Comparison of ENCODE assay signal across 8 cellular contexts in genomic region chr6:89830385-89830809, GRCh38. TPM values are rescaled to one million over a fixed set of nuclear protein-coding genes. Genes with fewer than 3 reads are reported as not detected.
A peak's percentile ranks its signal among the peaks of the same experiment; 100 is the strongest.
DNase-seq lines count a peak whose midpoint lies in the region; ATAC-seq and TF ChIP-seq lines count a peak whose summit lies in the region.

No MANE protein-coding gene starts in this region.

- H3K27ac ChIP-seq in IMR-90 (ENCODE audit: insufficient read depth, low read length) (peak overlapping the region; percentile 28; the same call in 1 of the 2 replicates), muscle layer of colon (ENCODE audit: low read depth, low read length) (peak overlapping the region; percentile 81)

- H3K4me2 ChIP-seq in IMR-90 (ENCODE audit: low read depth, low read length) = peak overlapping the region; percentile 98

- H3K36me3 ChIP-seq in IMR-90 (ENCODE audit: control insufficient read depth, insufficient read depth, low read length) (peaks cover 3% of the 10 kb centered on the region), muscle layer of colon (ENCODE audit: insufficient read depth, low read length) (no peaks in the 10 kb centered on the region)

- ATAC-seq in IMR-90 (ENCODE audit: low read depth) = no peak
- ATAC-seq in GM21576 (IDR thresholded peaks at IDR 0.05; ENCODE audit: unreplicated experiment) = no peak

- peak overlapping the region; percentile 41; the same call in 1 of the 2 replicates for H2AK5ac ChIP-seq in IMR-90 (ENCODE audit: low read depth, low read length)

- H2BK20ac ChIP-seq in IMR-90 (ENCODE audit: low read depth, low read length) = no peak overlapping the region

- H3K27ac Mint-ChIP-seq in brain = peak overlapping the region; percentile 80 to 98 (median 90)

- no TSS peak for BruUV-seq in IMR-90 (replicated peaks; lab: Mats Ljungman, UMichigan)

- TF ChIP-seq CTCF in AG10803 (conservative IDR thresholded peaks at IDR 0.05; ENCODE audit: low read length) (no peak), IMR-90 (conservative IDR thresholded peaks at IDR 0.05; ENCODE audit: low read depth, low read length) (no peak), brain (conservative IDR thresholded peaks at IDR 0.05) (no peak)

- H4K5ac ChIP-seq in IMR-90 (ENCODE audit: low read depth, low read length) = peak overlapping the region; percentile 2; the same call in 1 of the 2 replicates

- H3K36me3 Mint-ChIP-seq in brain = peaks cover 33% of the 10 kb centered on the region

- no peak overlapping the region for H2BK15ac ChIP-seq in IMR-90 (ENCODE audit: low read depth, low read length)

- DNase-seq in AG10803 (ENCODE audit: low read depth) = no peak
- no peak for DNase-seq in IMR-90
- no peak for DNase-seq in effector CD4-positive, alpha-beta T cell
- DNase-seq in activated CD4-positive, CD25-positive, alpha-beta regulatory T cell (lab: John Stamatoyannopoulos, UW) = no peak
- no peak for DNase-seq in NCI-H446 treated with DMSO at 0.1 percent for 48 hours (lab: John Stamatoyannopoulos, UW)

- H2BK120ac ChIP-seq in IMR-90 (ENCODE audit: low read depth, low read length) = no peak overlapping the region

- intact Hi-C loops in IMR-90 (cut with micrococcal nuclease) = no loop called here

- no peak for TF ChIP-seq RAD21 in IMR-90 (IDR thresholded peaks at IDR 0.05; ENCODE audit: low read length)

- in situ Hi-C loops in IMR-90 (cut with MboI; ENCODE audit: low sequenced_read_pairs) = no loop called here

- TF ChIP-seq POLR2A in IMR-90 (IDR thresholded peaks at IDR 0.05; ENCODE audit: low read depth, low read length) = no peak

- H4K91ac ChIP-seq in IMR-90 (ENCODE audit: insufficient read depth, low read depth, low read length) = no peak overlapping the region

- H3K14ac ChIP-seq in IMR-90 (replicated peaks; ENCODE audit: low read depth, low read length) = peak overlapping the region; percentile 62

- peak overlapping the region; percentile 2 for H2AK9ac ChIP-seq in IMR-90 (replicated peaks; ENCODE audit: low read depth, low read length, poor library complexity)

- POLR2A ChIA-PET in IMR-90 (lab: Charles Lee; ENCODE audit: unreplicated experiment) = no interaction called here

- peaks cover 5% of the 10 kb centered on the region for H3K27me3 Mint-ChIP-seq in brain

- peak overlapping the region; percentile 81; the same call in 1 of the 2 replicates for H3K4ac ChIP-seq in IMR-90 (ENCODE audit: low read depth, low read length)

- peaks cover 14 to 27% of the 10 kb centered on the region in 2 experiments for H3K79me1 ChIP-seq in IMR-90 (ENCODE audit: low read depth in 1 of 2, low read length in 2 of 2)

- H3K4me1 ChIP-seq in IMR-90 (ENCODE audit: control insufficient read depth, insufficient read depth, low read length) (peaks cover 3% of the 10 kb centered on the region), muscle layer of colon (ENCODE audit: insufficient read depth, low read length) (peaks cover 14% of the 10 kb centered on the region)

- H3K4me3 Mint-ChIP-seq in brain = peak overlapping the region; percentile 94 to 99 (median 97)

- H3K4me3 ChIP-seq in AG10803 (ENCODE audit: low read length) = peak overlapping the region; percentile 96
- H3K4me3 ChIP-seq in IMR-90 (ENCODE audit: insufficient read depth, low read depth, low read length) = peak overlapping the region; percentile 70
- peak overlapping the region; percentile 73 to 97 for H3K4me3 ChIP-seq in muscle layer of colon (ENCODE audit: low read depth in 1 of 2, low read length in 2 of 2)

- no peaks in the 10 kb centered on the region for H3K9me3 ChIP-seq in IMR-90 (ENCODE audit: control insufficient read depth, insufficient read depth, low read length)
- H3K9me3 ChIP-seq in muscle layer of colon (ENCODE audit: low read length) = no peaks in the 10 kb centered on the region

- no peak overlapping the region for H3K18ac ChIP-seq in IMR-90 (ENCODE audit: low read depth, low read length)

- H4K8ac ChIP-seq in IMR-90 (ENCODE audit: low read depth in 2 of 2, low read length in 2 of 2) = peak overlapping the region; percentile 28 to 82; a peak in 2 of 4 replicates

- no peaks in the 10 kb centered on the region for H4K20me1 ChIP-seq in IMR-90 (ENCODE audit: insufficient read depth, low read length)

- peak overlapping the region; percentile 74 for H3K23ac ChIP-seq in IMR-90 (ENCODE audit: low read depth, low read length)

- CTCF ChIA-PET in IMR-90 (lab: Yijun Ruan, JAX) = no interaction called here

- H3K4me1 Mint-ChIP-seq in brain = peaks cover 32% of the 10 kb centered on the region

- peak overlapping the region; percentile 59 for H3K56ac ChIP-seq in IMR-90 (ENCODE audit: extremely low read depth, insufficient read depth, low read length)

- H3K9me1 ChIP-seq in IMR-90 (ENCODE audit: insufficient read depth, low read length) = 0 out of 2 replicates have a peak, but pooled peaks cover 2% of the 10 kb centered on the region

- H3K27me3 ChIP-seq in IMR-90 (ENCODE audit: control insufficient read depth, insufficient read depth, low read length) (no peaks in the 10 kb centered on the region), muscle layer of colon (ENCODE audit: control insufficient read depth in 1 of 2, insufficient read depth in 2 of 2, low read length in 2 of 2) (no peaks in the 10 kb centered on the region)

- dilution Hi-C loops in IMR-90 (cut with HindIII; ENCODE audit: low sequenced_read_pairs, unreplicated experiment) = no loop called here

- WGBS in IMR-90 (ENCODE audit: extremely low coverage in 2 of 2, insufficient read length in 1 of 2), 2 experiments = no CpG with 5 or more reads among the region's 8 CpGs

- H2AFZ ChIP-seq in IMR-90 (replicated peaks; ENCODE audit: low read length, poor library complexity) = no peak overlapping the region

- no peaks in the 10 kb centered on the region for H3K9me3 Mint-ChIP-seq in brain

- no peak overlapping the region for H2BK5ac ChIP-seq in IMR-90 (ENCODE audit: low read depth, low read length, poor library complexity, severe bottlenecking)

- H3K9ac ChIP-seq in IMR-90 (ENCODE audit: low read depth, low read length) = peak overlapping the region; percentile 75
- H3K9ac ChIP-seq in muscle layer of colon (ENCODE audit: low read length) = peak overlapping the region; percentile 42

TF ChIP-seq in IMR-90, 13 proteins besides CTCF, POLR2A, EP300 and RAD21:
- TF ChIP-seq MXI1 (IDR thresholded peaks at IDR 0.05; ENCODE audit: borderline replicate concordance, low read depth, low read length) = no peak
- no peak for TF ChIP-seq NFE2L2 (IDR thresholded peaks at IDR 0.05; ENCODE audit: low read depth, low read length)
- TF ChIP-seq MAZ (IDR thresholded peaks at IDR 0.05; ENCODE audit: borderline replicate concordance, low read depth, low read length) = no peak
- no peak for TF ChIP-seq USF2 (IDR thresholded peaks at IDR 0.05; ENCODE audit: low read depth, low read length)
- TF ChIP-seq MAFK (IDR thresholded peaks at IDR 0.05; ENCODE audit: low read depth, low read length) = no peak
- TF ChIP-seq ELK1 (IDR thresholded peaks at IDR 0.05; ENCODE audit: borderline replicate concordance, low read depth, low read length) = no peak
- TF ChIP-seq CEBPB (IDR thresholded peaks at IDR 0.05; ENCODE audit: low read depth, low read length) = no peak
- TF ChIP-seq RCOR1 (IDR thresholded peaks at IDR 0.05; ENCODE audit: insufficient replicate concordance, low read length) = no peak
- no peak for TF ChIP-seq BHLHE40 (IDR thresholded peaks at IDR 0.05; ENCODE audit: low read depth, low read length)
- TF ChIP-seq CHD1 (IDR thresholded peaks at IDR 0.05; ENCODE audit: low read depth, low read length) = no peak
- no peak for TF ChIP-seq FOS (IDR thresholded peaks at IDR 0.05; ENCODE audit: low read depth, low read length)

RNA-seq across cellular contexts. Expression of gene CASP8AP2, which starts 0.7 kb away (rescaled TPM):
- total RNA-seq in IMR-90 (2012; rRNA removed) = 11.1 and 19.2 TPM in 2 replicates
- polyA plus RNA-seq in IMR-90 (2012; rRNA removed) = 4.1 and 5.0 TPM in 2 replicates
- polyA plus RNA-seq in IMR-90 (2012; cell fraction: cytosol; rRNA removed) = 0.32 and 0.50 TPM in 2 replicates
- polyA plus RNA-seq in IMR-90 (2012; cell fraction: nucleus; rRNA removed; ENCODE audit: low replicate concordance) = 1.4 and 8.3 TPM in 2 replicates
- 3.1 TPM for polyA plus RNA-seq in brain (ENCODE audit: insufficient read depth, low read depth, low replicate concordance)

RNA-seq across cellular contexts. Expression of gene MDN1, which starts 10.8 kb away (rescaled TPM):
- total RNA-seq in IMR-90 (2012; rRNA removed) = 26.7 and 29.7 TPM in 2 replicates
- polyA plus RNA-seq in IMR-90 (2012; rRNA removed) (7.4 and 7.7 TPM in 2 replicates), brain (ENCODE audit: insufficient read depth, low read depth, low replicate concordance) (10.5 TPM)
- 1.6 and 4.1 TPM in 2 replicates for polyA plus RNA-seq in IMR-90 (2012; cell fraction: cytosol; rRNA removed)
- polyA plus RNA-seq in IMR-90 (2012; cell fraction: nucleus; rRNA removed; ENCODE audit: low replicate concordance) = 4.6 and 23.1 TPM in 2 replicates
